23 cellular contexts compared by ENCODE assay signal in genomic region chr20:64220420-64220819, GRCh38. TPM values are rescaled to one million over a fixed set of nuclear protein-coding genes. Genes with fewer than 3 reads are reported as not detected.
DNase-seq lines count a peak whose midpoint lies in the region; ATAC-seq, FAIRE-seq and TF ChIP-seq lines count a peak whose summit lies in the region.
"Had no signal": no experiment of that assay in that cellular context is flagged by ENCODE, and none has a peak within 500 bp of the region (broad histone marks: within the 10 kb centered on the region; RNA-seq: fewer than 3 reads in every experiment).

No MANE protein-coding gene starts in this region.

- H3K4me2 ChIP-seq in HepG2 (ENCODE audit: low read depth, low read length): peak overlapping the region; percentile 6; the same call in 1 of the 2 replicates

- TF ChIP-seq POLR2A in HepG2 (IDR thresholded peaks at IDR 0.05; ENCODE audit: insufficient read depth in 1 of 2, low read depth in 2 of 2, low read length in 2 of 2) (no peak), esophagus muscularis mucosa (IDR thresholded peaks at IDR 0.05; ENCODE audit: low read depth) (no peak)

- H3K36me3 Mint-ChIP-seq in Calu3 (ENCODE audit: insufficient read depth, unreplicated experiment): no peaks in the 10 kb centered on the region
- H3K36me3 Mint-ChIP-seq: CD4-positive, alpha-beta memory T cell had no signal

- DNase-seq in HepG2 (ENCODE audit: low spot score) (no peak), mucosa of gallbladder (ENCODE audit: low spot score) (peak; percentile 59), Calu3 (no peak), esophagus muscularis mucosa (ENCODE audit: extremely low spot score) (no peak), psoas muscle (no peak)
- DNase-seq: C1 segment of cervical spinal cord, COR-L47, DMS 273 treated with DMSO at 0.1 percent for 48 hours, DMS79, EL, GDM1, GOT3, HFFc6 had no signal

- BruUV-seq in HepG2 (replicated peaks; lab: Mats Ljungman, UMichigan) (no TSS peak), Calu3 (replicated peaks; lab: Mats Ljungman, UMichigan) (no TSS peak)

- no peaks in the 10 kb centered on the region for H3K9me3 ChIP-seq in HepG2 (ENCODE audit: low read length)
- no peaks in the 10 kb centered on the region for H3K9me3 ChIP-seq in esophagus muscularis mucosa
- H3K9me3 ChIP-seq in psoas muscle: no peaks in the 10 kb centered on the region
- H3K9me3 ChIP-seq: HAP-1 had no signal

- in situ Hi-C loops in HepG2 (cut with HindIII; ENCODE audit: extremely low pct_ligation_motif_present, low pct_unique_long_range_greater_than_20kb): no loop called here

- no peaks in the 10 kb centered on the region for H4K20me1 ChIP-seq in HepG2 (ENCODE audit: insufficient read depth, low read length)

- H3K9ac ChIP-seq in HepG2 (ENCODE audit: insufficient read depth, low read depth, low read length): no peak overlapping the region

- H3K4me1 ChIP-seq in HepG2 (ENCODE audit: insufficient read depth, low read length) (peaks cover 65% of the 10 kb centered on the region), esophagus muscularis mucosa (peaks cover 18 to 39% (median 27%) of the 10 kb centered on the region in 4 donors), psoas muscle (peaks cover 31% of the 10 kb centered on the region)
- H3K4me1 ChIP-seq: HAP-1 had no signal

- TF ChIP-seq EP300 in HepG2 (IDR thresholded peaks at IDR 0.05; ENCODE audit: low read depth in 2 of 2, low read length in 2 of 2): no peak
- no peak for TF ChIP-seq EP300 in HepG2 (CRISPR knock-in tag; IDR thresholded peaks at IDR 0.05; ENCODE audit: borderline replicate concordance)
- TF ChIP-seq EP300 in esophagus muscularis mucosa (IDR thresholded peaks at IDR 0.05): no peak

- intact Hi-C loops in HepG2 (cut with micrococcal nuclease; ENCODE audit: unreplicated experiment): no loop called here
- intact Hi-C loops in Calu3 (cut with micrococcal nuclease; ENCODE audit: unreplicated experiment): no loop called here
- intact Hi-C loops in esophagus muscularis mucosa (cut with DNase I): no loop called here
- intact Hi-C loops in psoas muscle (cut with DNase I): no loop called here

- no peaks in the 10 kb centered on the region for H3K9me3 Mint-ChIP-seq in Calu3 (ENCODE audit: low read depth, unreplicated experiment)
- H3K9me3 Mint-ChIP-seq: HFFc6 had no signal

- TF ChIP-seq CTCF in HepG2 (CRISPR knock-in tag; IDR thresholded peaks at IDR 0.05): no peak
- no peak for TF ChIP-seq CTCF in Calu3 (IDR thresholded peaks at IDR 0.05; ENCODE audit: unreplicated experiment)
- TF ChIP-seq CTCF in esophagus muscularis mucosa (IDR thresholded peaks at IDR 0.05): no peak
- no peak for TF ChIP-seq CTCF in psoas muscle (IDR thresholded peaks at IDR 0.05)

- H3K27ac ChIP-seq in cingulate gyrus (ENCODE audit: low read depth, low read length): peak overlapping the region; percentile 19
- H3K27ac ChIP-seq in HepG2 (ENCODE audit: extremely low read length, insufficient read depth, low read length): no peak overlapping the region
- H3K27ac ChIP-seq in esophagus muscularis mucosa (replicated peaks in 1 of 4): no peak overlapping the region
- H3K27ac ChIP-seq in psoas muscle: no peak overlapping the region

- H3K4me1 Mint-ChIP-seq in Calu3 (ENCODE audit: low read depth, unreplicated experiment): peaks cover 26% of the 10 kb centered on the region

- H3K4me3 Mint-ChIP-seq in Calu3 (ENCODE audit: low read depth, unreplicated experiment): no peak overlapping the region
- H3K4me3 Mint-ChIP-seq: CD4-positive, alpha-beta memory T cell; HFFc6 had no signal

- ATAC-seq in HepG2 (no peak), psoas muscle (no peak), GM18873 (IDR thresholded peaks at IDR 0.05; ENCODE audit: low FRiP score, unreplicated experiment) (no peak)

- H2AFZ ChIP-seq in HepG2 (ENCODE audit: low read length): no peak overlapping the region

- POLR2A ChIA-PET in HepG2 (lab: Yijun Ruan, JAX): interaction anchor here (1.0 to 5.1 kb wide), 5 partner anchors 10 to 34 kb away, joined by 3 to 47 read pairs (median 5); partner anchors contain the start of gene PCMTD2

- H3K4me3 ChIP-seq in HepG2 (replicated peaks in 1 of 3; ENCODE audit: insufficient read depth in 1 of 3, low read depth in 2 of 3, low read length in 3 of 3): no peak overlapping the region
- no peak overlapping the region for H3K4me3 ChIP-seq in esophagus muscularis mucosa
- no peak overlapping the region for H3K4me3 ChIP-seq in psoas muscle
- H3K4me3 ChIP-seq: HAP-1 had no signal

- CTCF ChIA-PET in HepG2 (lab: Yijun Ruan, JAX; ENCODE audit: low intra/inter-chr PET ratio, low total read pairs) (no interaction called here), Calu3 (lab: Charles Lee) (no interaction called here)

- no peak overlapping the region for H3K27ac Mint-ChIP-seq in Calu3 (ENCODE audit: unreplicated experiment)
- H3K27ac Mint-ChIP-seq: CD4-positive, alpha-beta memory T cell; HFFc6 had no signal

- H3K27me3 ChIP-seq in HepG2 (ENCODE audit: control insufficient read depth in 1 of 2, insufficient read depth in 2 of 2, low read length in 2 of 2) (peaks cover 17 to 72% of the 10 kb centered on the region in 2 experiments), esophagus muscularis mucosa (peaks cover 0 to 32% (median 0%) of the 10 kb centered on the region in 4 donors), psoas muscle (ENCODE audit: insufficient read depth in 3 of 3, low read length in 2 of 3) (no peaks in the 10 kb centered on the region)

- H3K27me3 Mint-ChIP-seq in Calu3 (ENCODE audit: unreplicated experiment): peaks cover 36% of the 10 kb centered on the region
- H3K27me3 Mint-ChIP-seq: CD4-positive, alpha-beta memory T cell had no signal

- 15% methylated on average over 6 of the region's 8 CpGs for WGBS in HepG2 (ENCODE audit: low lambda C conversion rate)
- 74% methylated on average over 6 of the region's 8 CpGs for WGBS in esophagus muscularis mucosa
- WGBS in psoas muscle, 3 donors: 80 to 83% (median 83%) methylated on average over 8 of the region's 8 CpGs

- no peaks in the 10 kb centered on the region for H3K79me2 ChIP-seq in HepG2 (ENCODE audit: insufficient read depth, low read length)

- FAIRE-seq in HepG2 (lab: Jason Lieb, UNC): no peak
- FAIRE-seq: D721Med, GM12891, GM18507, H54 had no signal

- no peak for TF ChIP-seq RAD21 in HepG2 (CRISPR knock-in tag; IDR thresholded peaks at IDR 0.05)

- H3K36me3 ChIP-seq in HepG2 (replicated peaks in 1 of 2; ENCODE audit: control insufficient read depth in 1 of 2, insufficient read depth in 2 of 2, low read length in 2 of 2): no peaks in the 10 kb centered on the region
- H3K36me3 ChIP-seq in esophagus muscularis mucosa: no peaks in the 10 kb centered on the region
- no peaks in the 10 kb centered on the region for H3K36me3 ChIP-seq in psoas muscle (ENCODE audit: insufficient read depth in 1 of 2, low read depth in 1 of 2)
- H3K36me3 ChIP-seq: HAP-1 had no signal

RNA-seq across cellular contexts. Expression of gene PCMTD2, which starts 35.1 kb away (rescaled TPM):
- total RNA-seq in HepG2 (2016; rRNA removed; fragmentation: Illumina TruSeq; extraction: Trizol) (47.0 and 50.5 TPM in 2 replicates), mucosa of gallbladder (69.3 TPM), Calu3 (2022) (61.2 and 62.2 TPM in 2 replicates), esophagus muscularis mucosa (10 to 100 TPM; 36.5 to 54.8 (median 44.5) TPM), psoas muscle (10 to 100 TPM; 37.7 to 47.3 (median 41.7) TPM)
- 5.3 and 6.4 TPM in 2 replicates for total RNA-seq in HepG2 (2016; cell fraction: cytosol; rRNA removed; fragmentation: Illumina TruSeq; extraction: Trizol; ENCODE audit: low read depth)
- 44.0 and 57.6 TPM in 2 replicates for total RNA-seq in HepG2 (2016; cell fraction: insoluble cytoplasmic fraction; rRNA removed; fragmentation: Illumina TruSeq; extraction: Trizol)
- 23.6 and 27.0 TPM in 2 replicates for total RNA-seq in HepG2 (2016; cell fraction: membrane; rRNA removed; fragmentation: Illumina TruSeq; extraction: Trizol)
- total RNA-seq in HepG2 (2016; cell fraction: nucleus; rRNA removed; fragmentation: Illumina TruSeq; extraction: Trizol): 52.1 and 60.5 TPM in 2 replicates
- polyA plus RNA-seq in HepG2 (2011; rRNA removed) (66.3 and 76.9 TPM in 2 replicates), psoas muscle (10 to 100 TPM; 11.7 to 37.8 (median 17.4) TPM)
- 40.5 and 52.8 TPM in 2 replicates for polyA plus RNA-seq in HepG2 (2011; cell fraction: cytosol; rRNA removed)
- polyA plus RNA-seq in HepG2 (2011; cell fraction: nucleus; rRNA removed): 117 and 148 TPM in 2 replicates
- polyA plus RNA-seq in HepG2 (2012): 58.6 and 62.1 TPM in 2 replicates
- 1.5 and 2.4 TPM in 2 replicates for polyA plus RNA-seq in HepG2 (2016; cell fraction: cytosol; fragmentation: Illumina TruSeq; extraction: Trizol; ENCODE audit: low read depth)
- 41.2 and 44.9 TPM in 2 replicates for polyA plus RNA-seq in HepG2 (2016; cell fraction: insoluble cytoplasmic fraction; fragmentation: Illumina TruSeq; extraction: Trizol; ENCODE audit: low read depth)
- 10.2 and 12.5 TPM in 2 replicates for polyA plus RNA-seq in HepG2 (2016; cell fraction: membrane; fragmentation: Illumina TruSeq; extraction: Trizol; ENCODE audit: low read depth)
- 134 and 146 TPM in 2 replicates for polyA plus RNA-seq in HepG2 (2016; cell fraction: nucleus; fragmentation: Illumina TruSeq; extraction: Trizol; ENCODE audit: insufficient read depth, low read depth)
- polyA minus RNA-seq in HepG2 (2011; rRNA and poly(A)+ RNA removed; ENCODE audit: low replicate concordance): 20.0 and 41.6 TPM in 2 replicates
- 36.8 and 46.1 TPM in 2 replicates for polyA minus RNA-seq in HepG2 (2011; cell fraction: cytosol; rRNA and poly(A)+ RNA removed)
- polyA minus RNA-seq in HepG2 (2011; cell fraction: nucleus; rRNA and poly(A)+ RNA removed): 78.9 and 107 TPM in 2 replicates

RNA-seq across cellular contexts. Expression of gene MYT1, which starts 56.2 kb away (rescaled TPM):
- 0.42 and 0.58 TPM in 2 replicates for total RNA-seq in HepG2 (2016; rRNA removed; fragmentation: Illumina TruSeq; extraction: Trizol)
- 0.10 TPM in 1 of 2 replicates, not detected in the other for total RNA-seq in HepG2 (2016; cell fraction: cytosol; rRNA removed; fragmentation: Illumina TruSeq; extraction: Trizol; ENCODE audit: low read depth)
- 0.12 and 0.30 TPM in 2 replicates for total RNA-seq in HepG2 (2016; cell fraction: insoluble cytoplasmic fraction; rRNA removed; fragmentation: Illumina TruSeq; extraction: Trizol)
- total RNA-seq in HepG2 (2016; cell fraction: membrane; rRNA removed; fragmentation: Illumina TruSeq; extraction: Trizol): 0.07 and 0.34 TPM in 2 replicates
- total RNA-seq in HepG2 (2016; cell fraction: nucleus; rRNA removed; fragmentation: Illumina TruSeq; extraction: Trizol): 0.88 and 1.2 TPM in 2 replicates
- 2.5 and 3.2 TPM in 2 replicates for polyA plus RNA-seq in HepG2 (2011; rRNA removed)
- 1.5 TPM in 2 replicates for polyA plus RNA-seq in HepG2 (2011; cell fraction: cytosol; rRNA removed)
- polyA plus RNA-seq in HepG2 (2011; cell fraction: nucleus; rRNA removed): 3.2 and 3.4 TPM in 2 replicates
- polyA plus RNA-seq in HepG2 (2012): 1.0 and 1.6 TPM in 2 replicates
- polyA plus RNA-seq in HepG2 (2016; cell fraction: cytosol; fragmentation: Illumina TruSeq; extraction: Trizol; ENCODE audit: low read depth): 0.15 TPM in 1 of 2 replicates, not detected in the other
- 0.27 and 0.67 TPM in 2 replicates for polyA plus RNA-seq in HepG2 (2016; cell fraction: insoluble cytoplasmic fraction; fragmentation: Illumina TruSeq; extraction: Trizol; ENCODE audit: low read depth)
- 0.15 and 0.27 TPM in 2 replicates for polyA plus RNA-seq in HepG2 (2016; cell fraction: membrane; fragmentation: Illumina TruSeq; extraction: Trizol; ENCODE audit: low read depth)
- 1.2 and 2.9 TPM in 2 replicates for polyA plus RNA-seq in HepG2 (2016; cell fraction: nucleus; fragmentation: Illumina TruSeq; extraction: Trizol; ENCODE audit: insufficient read depth, low read depth)
- 1.4 TPM in 1 of 2 replicates, not detected in the other for polyA minus RNA-seq in HepG2 (2011; rRNA and poly(A)+ RNA removed; ENCODE audit: low replicate concordance)
- polyA minus RNA-seq in HepG2 (2011; cell fraction: cytosol; rRNA and poly(A)+ RNA removed): 0.20 and 0.70 TPM in 2 replicates
- polyA minus RNA-seq in HepG2 (2011; cell fraction: nucleus; rRNA and poly(A)+ RNA removed): 1.8 and 3.6 TPM in 2 replicates
- 0.17 TPM for total RNA-seq in mucosa of gallbladder
- total RNA-seq in Calu3 (2022): 0.45 TPM in 1 of 2 replicates, not detected in the other
- total RNA-seq in esophagus muscularis mucosa: not detected
- total RNA-seq in psoas muscle: not detected
- under 1 TPM in 1 of 3 donors, not detected in 2; under 0.01 TPM for polyA plus RNA-seq in psoas muscle
- total RNA-seq: A673; CD4-positive, alpha-beta memory T cell; HFFc6 had no signal
- polyA plus RNA-seq: BJ; CD4-positive, alpha-beta memory T cell had no signal
